Comparison of ENCODE assay signal across 23 cellular contexts in genomic region chr2:222239091-222239490, GRCh38. TPM values are rescaled to one million over a fixed set of nuclear protein-coding genes. Genes with fewer than 3 reads are reported as not detected.
"Had no signal": no experiment of that assay in that cellular context is flagged by ENCODE, and none has a peak within 500 bp of the region (broad histone marks: within the 10 kb centered on the region; RNA-seq: fewer than 3 reads in every experiment).

No MANE protein-coding gene starts in this region.

- H3K27ac Mint-ChIP-seq: activated naive CD8-positive, alpha-beta T cell; activated T-helper 1 cell treated with anti-CD3 and anti-CD28 coated beads, Interleukin-12 subunit alpha, Interleukin-12 subunit beta, Interleukin-2, Interleukin-4 antibody, amounts not matched to agents 30 ng/mL and 10 ng/mL and 1 ng/mL, durations not matched to agents 14 hours and 24 hours and 36 hours; dendritic cell treated with granulocyte-macrophage colony-stimulating factor and Interleukin-4, amounts not matched to agents 40 ng/mL and 50 ng/mL, for 4 days; effector memory CD8-positive, alpha-beta T cell had no signal

- H3K36me3 Mint-ChIP-seq: activated naive CD8-positive, alpha-beta T cell had no signal

- H2AFZ ChIP-seq: hepatocyte had no signal

- H3K4me3 ChIP-seq: hepatocyte, prostate gland, right atrium auricular region, tibial artery, vagina had no signal

- H3K27me3 ChIP-seq: right atrium auricular region, vagina had no signal

- H3K4me3 Mint-ChIP-seq: activated naive CD8-positive, alpha-beta T cell; activated T-helper 1 cell treated with anti-CD3 and anti-CD28 coated beads, Interleukin-12 subunit alpha, Interleukin-12 subunit beta, Interleukin-2, Interleukin-4 antibody, amounts not matched to agents 30 ng/mL and 10 ng/mL and 1 ng/mL, durations not matched to agents 14 hours and 24 hours and 36 hours; dendritic cell treated with granulocyte-macrophage colony-stimulating factor and Interleukin-4, amounts not matched to agents 40 ng/mL and 50 ng/mL, for 4 days; effector memory CD8-positive, alpha-beta T cell had no signal

- ATAC-seq: effector memory CD8-positive, alpha-beta T cell; stimulated activated naive CD8-positive, alpha-beta T cell treated with anti-CD3 and anti-CD28 coated beads, Interleukin-15, Interleukin-2, amounts not matched to agents 100 U/mL and 50 U/mL, for 24 hours had no signal

- H3K27ac ChIP-seq: hepatocyte, prostate gland, tibial artery, vagina, WERI-Rb-1 had no signal

- H3K36me3 ChIP-seq: prostate gland, right atrium auricular region, tibial artery, vagina, WERI-Rb-1 had no signal

- H3K4me1 ChIP-seq: prostate gland, vagina had no signal

- H3K79me2 ChIP-seq: hepatocyte had no signal

- H3K9me3 Mint-ChIP-seq: activated T-helper 1 cell treated with anti-CD3 and anti-CD28 coated beads, Interleukin-12 subunit alpha, Interleukin-12 subunit beta, Interleukin-2, Interleukin-4 antibody, amounts not matched to agents 30 ng/mL and 10 ng/mL and 1 ng/mL, durations not matched to agents 14 hours and 24 hours and 36 hours; dendritic cell treated with granulocyte-macrophage colony-stimulating factor and Interleukin-4, amounts not matched to agents 40 ng/mL and 50 ng/mL, for 4 days had no signal

- DNase-seq: activated CD4-positive, alpha-beta T cell treated with anti-CD3 and anti-CD28 coated beads, Interleukin-2, amount 50 U/mL, for 48 hours; activated T-cell treated with anti-CD3 and anti-CD28 coated beads for 4 hours; effector memory CD8-positive, alpha-beta T cell; kidney; mammary epithelial cell; stimulated activated CD4-positive, alpha-beta T cell treated with anti-CD3 and anti-CD28 coated beads, Interleukin-12 subunit alpha, Interleukin-12 subunit beta, amount 100 ng/mL, for 4 hours; stimulated activated CD4-positive, alpha-beta T cell treated with anti-CD3 and anti-CD28 coated beads, Interleukin-2, amount 100 ng/mL, for 24 hours; stimulated activated naive CD8-positive, alpha-beta T cell treated with anti-CD3 and anti-CD28 coated beads, Interleukin-15, Interleukin-2, amounts not matched to agents 100 U/mL and 50 U/mL, for 24 hours; substantia nigra; tibial artery; WERI-Rb-1 had no signal

- H3K9me3 ChIP-seq: prostate gland, right atrium auricular region, tibial artery, vagina had no signal

RNA-seq across cellular contexts. Expression of gene PAX3, which starts 59.7 kb away (rescaled TPM):
- total RNA-seq: activated T-helper 1 cell treated with anti-CD3 and anti-CD28 coated beads, Interleukin-12 subunit alpha, Interleukin-12 subunit beta, Interleukin-2, Interleukin-4 antibody, amounts not matched to agents 30 ng/mL and 10 ng/mL and 1 ng/mL, durations not matched to agents 14 hours and 24 hours and 36 hours; fibroblast of villous mesenchyme; glomerular endothelial cell; hepatocyte; kidney; left lobe of liver; mammary epithelial cell; prostate gland; T-helper 2 cell treated with Interferon-gamma antibody and Interleukin-4, amounts not matched to agents 100 ng/mL and 5 ng/mL, for 36 hours; vagina had no signal
- polyA plus RNA-seq: hepatocyte, mammary epithelial cell, neural cell had no signal
